ENCODE assay signal across 16 cellular contexts in genomic region chr13:90552702-90553101, GRCh38.
"Had no signal": no experiment of that assay in that cellular context is flagged by ENCODE, and none has a peak within 500 bp of the region (broad histone marks: within the 10 kb centered on the region; RNA-seq: fewer than 3 reads in every experiment).

No MANE protein-coding gene starts in this region.

- H3K4me1 Mint-ChIP-seq: activated CD4-positive, alpha-beta T cell treated with anti-CD3 and anti-CD28 coated beads, Interleukin-2, amount 10 ng/mL, durations not matched to agents 7 days and 5 days; activated naive CD4-positive, alpha-beta T cell treated with anti-CD3 and anti-CD28 coated beads, Interleukin-2, amount 10 ng/mL, durations not matched to agents 7 days and 5 days; activated T-helper 17 cell treated with anti-CD3 and anti-CD28 coated beads, Interleukin-2, amount 50 U/mL, for 72 hours; stimulated activated naive CD8-positive, alpha-beta T cell treated with anti-CD3 and anti-CD28 coated beads, Interleukin-15, amount 100 ng/mL, for 72 hours had no signal

- H3K27me3 Mint-ChIP-seq: activated CD4-positive, alpha-beta T cell treated with anti-CD3 and anti-CD28 coated beads, Interleukin-2, amount 10 ng/mL, durations not matched to agents 7 days and 5 days; activated naive CD4-positive, alpha-beta T cell treated with anti-CD3 and anti-CD28 coated beads, Interleukin-2, amount 10 ng/mL, durations not matched to agents 7 days and 5 days; activated T-helper 17 cell treated with anti-CD3 and anti-CD28 coated beads, Interleukin-2, amount 50 U/mL, for 72 hours; natural killer cell treated with Interleukin-12 subunit alpha and Interleukin-12 subunit beta and Interleukin-15 and Interleukin-18, amount 100 ng/mL, for 72 hours; stimulated activated naive CD8-positive, alpha-beta T cell treated with anti-CD3 and anti-CD28 coated beads, Interleukin-15, amount 100 ng/mL, for 72 hours had no signal

- H3K27ac ChIP-seq: coronary artery, epithelial cell of prostate had no signal

- H3K27ac Mint-ChIP-seq: activated CD4-positive, alpha-beta T cell treated with anti-CD3 and anti-CD28 coated beads, Interleukin-2, amount 10 ng/mL, durations not matched to agents 7 days and 5 days; activated naive CD4-positive, alpha-beta T cell treated with anti-CD3 and anti-CD28 coated beads, Interleukin-2, amount 10 ng/mL, durations not matched to agents 7 days and 5 days; activated T-helper 17 cell treated with anti-CD3 and anti-CD28 coated beads, Interleukin-2, amount 50 U/mL, for 72 hours; natural killer cell treated with Interleukin-12 subunit alpha and Interleukin-12 subunit beta and Interleukin-15 and Interleukin-18, amount 100 ng/mL, for 72 hours; stimulated activated naive CD8-positive, alpha-beta T cell treated with anti-CD3 and anti-CD28 coated beads, Interleukin-15, amount 100 ng/mL, for 72 hours had no signal

- FAIRE-seq: TTC549, urothelium cell line had no signal

- H3K4me3 Mint-ChIP-seq: activated CD4-positive, alpha-beta T cell treated with anti-CD3 and anti-CD28 coated beads, Interleukin-2, amount 10 ng/mL, durations not matched to agents 7 days and 5 days; activated naive CD4-positive, alpha-beta T cell treated with anti-CD3 and anti-CD28 coated beads, Interleukin-2, amount 10 ng/mL, durations not matched to agents 7 days and 5 days; activated T-helper 17 cell treated with anti-CD3 and anti-CD28 coated beads, Interleukin-2, amount 50 U/mL, for 72 hours; natural killer cell treated with Interleukin-12 subunit alpha and Interleukin-12 subunit beta and Interleukin-15 and Interleukin-18, amount 100 ng/mL, for 72 hours; stimulated activated naive CD8-positive, alpha-beta T cell treated with anti-CD3 and anti-CD28 coated beads, Interleukin-15, amount 100 ng/mL, for 72 hours had no signal

- H3K36me3 Mint-ChIP-seq: activated naive CD4-positive, alpha-beta T cell treated with anti-CD3 and anti-CD28 coated beads, Interleukin-2, amount 10 ng/mL, durations not matched to agents 7 days and 5 days had no signal

- H3K4me3 ChIP-seq: coronary artery had no signal

- DNase-seq: activated CD4-positive, alpha-beta T cell treated with anti-CD3 and anti-CD28 coated beads, Interleukin-2, amount 10 ng/mL, durations not matched to agents 7 days and 5 days; activated CD4-positive, CD25-positive, alpha-beta regulatory T cell; activated naive CD4-positive, alpha-beta T cell treated with anti-CD3 and anti-CD28 coated beads, Interleukin-2, amount 10 ng/mL, durations not matched to agents 7 days and 5 days; activated T-cell treated with anti-CD3 and anti-CD28 coated beads for 4 hours; central memory CD4-positive, alpha-beta T cell; effector CD8-positive, alpha-beta T cell; hypothalamus; stimulated activated CD4-positive, alpha-beta T cell treated with anti-CD3 and anti-CD28 coated beads, Interleukin-4, amount 100 ng/mL, for 4 hours; stimulated activated naive CD8-positive, alpha-beta T cell treated with anti-CD3 and anti-CD28 coated beads, Interleukin-15, amount 100 ng/mL, for 72 hours; T-helper 2 cell had no signal
